9 cellular contexts compared by ENCODE assay signal in the genomic region with DNA sequence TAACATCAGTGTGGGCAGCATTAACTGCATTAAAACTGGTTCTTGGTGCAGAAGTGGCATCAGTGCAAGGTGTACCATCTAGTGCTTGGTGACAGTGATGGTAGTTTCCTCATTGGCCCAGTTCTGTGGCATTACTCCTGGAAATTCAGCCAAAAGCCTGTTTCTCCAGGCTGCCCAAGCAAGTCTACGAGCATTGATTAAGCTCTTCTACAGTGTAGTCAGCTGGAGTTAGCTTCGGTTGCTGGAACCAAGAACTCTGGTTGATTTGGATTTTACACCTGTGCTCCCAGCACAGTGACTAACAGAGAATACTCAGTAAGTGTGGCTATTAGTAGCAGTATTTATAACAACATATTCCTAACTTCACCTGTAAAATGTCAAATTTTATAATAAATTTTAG.
"Had no signal": no experiment of that assay in that cellular context is flagged by ENCODE, and none has a peak within 500 bp of the region (broad histone marks: within the 10 kb centered on the region; RNA-seq: fewer than 3 reads in every experiment).

No MANE protein-coding gene starts in this region.

- FAIRE-seq: H1, H54, HTR-8/SVneo had no signal

- H3K27me3 Mint-ChIP-seq: IgD-negative memory B cell had no signal

- DNase-seq: H9, HCEC 1CT, HFFc6, KBM-7 had no signal

- H3K4me3 ChIP-seq: GM23338 had no signal

- ATAC-seq: GM23338 had no signal

- H2AFZ ChIP-seq: GM23338 had no signal

- H3K4me3 Mint-ChIP-seq: GM23338, H9, HFFc6, IgD-negative memory B cell had no signal

- H3K9me3 Mint-ChIP-seq: GM23338, H9, HFFc6 had no signal

- H3K4me1 Mint-ChIP-seq: GM23338, H9, IgD-negative memory B cell had no signal

- H3K4me2 ChIP-seq: GM23338 had no signal

- H3K27ac Mint-ChIP-seq: GM23338, H9 had no signal
